ENCODE assay signal across 8 cellular contexts in the genomic region with DNA sequence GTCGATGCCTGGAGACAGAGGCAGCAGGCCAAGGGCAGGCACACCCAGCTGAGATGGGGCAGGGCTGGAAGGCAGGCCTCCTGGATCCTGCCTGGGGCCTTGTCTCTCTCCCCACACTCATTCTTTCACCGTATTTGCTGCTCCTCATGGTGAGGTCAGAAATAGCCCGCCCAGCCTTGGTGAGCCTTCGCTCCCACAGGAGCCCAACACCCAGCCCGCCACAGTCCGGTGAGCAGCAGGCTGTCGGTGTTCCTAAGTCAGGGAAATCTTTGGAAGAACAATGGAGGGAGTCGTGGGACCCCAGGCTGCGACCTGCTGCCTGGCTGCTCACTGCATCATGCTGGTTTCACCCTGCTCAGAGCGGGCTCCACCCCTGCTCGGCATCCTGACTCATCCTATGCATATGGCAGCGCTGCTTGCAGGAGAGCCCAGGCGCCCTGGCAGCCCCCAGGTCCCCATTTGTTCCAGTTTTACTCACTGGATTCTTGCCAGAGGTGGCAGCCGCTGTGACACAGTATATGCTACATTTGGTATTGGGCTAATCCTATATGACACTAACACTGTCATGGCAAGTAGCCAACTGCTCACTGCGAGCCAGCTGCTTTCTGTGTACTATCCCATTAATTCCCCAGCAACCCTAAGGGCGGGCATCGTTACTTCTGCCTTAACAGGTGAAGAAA. TPM values are rescaled to one million over a fixed set of nuclear protein-coding genes. Genes with fewer than 3 reads are reported as not detected.
DNase-seq lines count a peak whose midpoint lies in the region; ATAC-seq and TF ChIP-seq lines count a peak whose summit lies in the region.

No MANE protein-coding gene starts in this region.

- H3K4me3 ChIP-seq in gastroesophageal sphincter (no peak overlapping the region), suprapubic skin (no peak overlapping the region)

- no peak for TF ChIP-seq CTCF in gastroesophageal sphincter (IDR thresholded peaks at IDR 0.05)
- TF ChIP-seq CTCF in suprapubic skin (IDR thresholded peaks at IDR 0.05) = no peak

- ATAC-seq in gastroesophageal sphincter (no peak), HG03159 (IDR thresholded peaks at IDR 0.05; ENCODE audit: unreplicated experiment) (no peak)

- peak; percentile 34 for DNase-seq in NCI-H2227 (lab: John Stamatoyannopoulos, UW; ENCODE audit: unreplicated experiment)
- no peak for DNase-seq in NCI-H2227 treated with DMSO at 0.1 percent for 48 hours (lab: John Stamatoyannopoulos, UW)
- DNase-seq in NCI-H82 (lab: John Stamatoyannopoulos, UW) = peak; percentile 99
- no peak for DNase-seq in suprapubic skin (ENCODE audit: low spot score in 2 of 2)
- no peak for DNase-seq in activated CD8-positive, alpha-beta memory T cell treated with anti-CD3 and anti-CD28 coated beads for 24 hours
- no peak for DNase-seq in RKO (ENCODE audit: low spot score)

- 74 to 85% methylated on average over 3 to 5 of the region's 17 CpGs for WGBS in gastroesophageal sphincter (ENCODE audit: low coverage in 1 of 2), 2 donors
- WGBS in suprapubic skin = 49% methylated on average over 9 of the region's 17 CpGs

- TF ChIP-seq EP300 in gastroesophageal sphincter (IDR thresholded peaks at IDR 0.05) = no peak
- no peak for TF ChIP-seq EP300 in suprapubic skin (IDR thresholded peaks at IDR 0.05)

- no peaks in the 10 kb centered on the region for H3K9me3 ChIP-seq in gastroesophageal sphincter
- H3K9me3 ChIP-seq in suprapubic skin = no peaks in the 10 kb centered on the region

- TF ChIP-seq POLR2A in gastroesophageal sphincter (IDR thresholded peaks at IDR 0.05) (no peak), suprapubic skin (IDR thresholded peaks at IDR 0.05) (no peak)

- H3K36me3 ChIP-seq in gastroesophageal sphincter = peaks cover 0 to 65% of the 10 kb centered on the region in 2 donors
- peaks cover 47% of the 10 kb centered on the region for H3K36me3 ChIP-seq in suprapubic skin

- H3K27ac ChIP-seq in gastroesophageal sphincter (peak overlapping the region in 3 of 4 donors; percentile 43 to 66 (median 45)), suprapubic skin (peak overlapping the region; percentile 58)

- peaks cover 0 to 48% (median 24%) of the 10 kb centered on the region in 3 donors for H3K4me1 ChIP-seq in gastroesophageal sphincter
- H3K4me1 ChIP-seq in suprapubic skin = peaks cover 18% of the 10 kb centered on the region

- H3K27me3 ChIP-seq in gastroesophageal sphincter (no peaks in the 10 kb centered on the region), suprapubic skin (no peaks in the 10 kb centered on the region)

RNA-seq across cellular contexts. Expression of a gene that starts 53.2 kb away (rescaled TPM):
- total RNA-seq in gastroesophageal sphincter (100 to 1,000 TPM; 105 to 231 (median 127) TPM), suprapubic skin (10 to 100 TPM; 11.6 to 32.5 (median 24.3) TPM)

Comparison
In these comparisons a context has a peak if more than half of its experiments do, and no peak if none do; other contexts are left out.
1. DNase-seq: peak in NCI-H2227 (single experiment) and NCI-H82 (single experiment); none in NCI-H2227 treated with DMSO at 0.1 percent for 48 hours (single experiment), suprapubic skin (0 of 2), activated CD8-positive, alpha-beta memory T cell treated with anti-CD3 and anti-CD28 coated beads for 24 hours (single experiment) and RKO (single experiment).